In genomic region chr9:127856094-127856740, GRCh38 we compare ENCODE assay signal across 2 cellular contexts.
TF ChIP-seq lines count a peak whose summit lies in the region.

No MANE protein-coding gene starts in this region.

TF ChIP-seq in IMR-90, 13 proteins besides CTCF, POLR2A, EP300 and RAD21:
- TF ChIP-seq MXI1 (IDR thresholded peaks at IDR 0.05; ENCODE audit: borderline replicate concordance, low read depth, low read length) (no peak), USF2 (IDR thresholded peaks at IDR 0.05; ENCODE audit: low read depth, low read length) (no peak), FOS (IDR thresholded peaks at IDR 0.05; ENCODE audit: low read depth, low read length) (no peak)
TF ChIP-seq in IMR-90: peak in this region for 0.

TF ChIP-seq in WTC11, 78 proteins besides CTCF, POLR2A, EP300 and RAD21:
- TF ChIP-seq ERG (CRISPR knock-in tag; IDR thresholded peaks at IDR 0.05), result no peak
- no peak for TF ChIP-seq E2F1 (CRISPR knock-in tag; IDR thresholded peaks at IDR 0.05)
- TF ChIP-seq CREB1 (CRISPR knock-in tag; IDR thresholded peaks at IDR 0.05), result no peak
- TF ChIP-seq SMAD4 (CRISPR knock-in tag; IDR thresholded peaks at IDR 0.05), result no peak
- no peak for TF ChIP-seq FOXJ3 (CRISPR knock-in tag; IDR thresholded peaks at IDR 0.05; ENCODE audit: borderline replicate concordance)
- TF ChIP-seq GTF2I (CRISPR knock-in tag; conservative IDR thresholded peaks at IDR 0.05), result no peak
